ENCODE assay signal across 8 cellular contexts in the genomic region with DNA sequence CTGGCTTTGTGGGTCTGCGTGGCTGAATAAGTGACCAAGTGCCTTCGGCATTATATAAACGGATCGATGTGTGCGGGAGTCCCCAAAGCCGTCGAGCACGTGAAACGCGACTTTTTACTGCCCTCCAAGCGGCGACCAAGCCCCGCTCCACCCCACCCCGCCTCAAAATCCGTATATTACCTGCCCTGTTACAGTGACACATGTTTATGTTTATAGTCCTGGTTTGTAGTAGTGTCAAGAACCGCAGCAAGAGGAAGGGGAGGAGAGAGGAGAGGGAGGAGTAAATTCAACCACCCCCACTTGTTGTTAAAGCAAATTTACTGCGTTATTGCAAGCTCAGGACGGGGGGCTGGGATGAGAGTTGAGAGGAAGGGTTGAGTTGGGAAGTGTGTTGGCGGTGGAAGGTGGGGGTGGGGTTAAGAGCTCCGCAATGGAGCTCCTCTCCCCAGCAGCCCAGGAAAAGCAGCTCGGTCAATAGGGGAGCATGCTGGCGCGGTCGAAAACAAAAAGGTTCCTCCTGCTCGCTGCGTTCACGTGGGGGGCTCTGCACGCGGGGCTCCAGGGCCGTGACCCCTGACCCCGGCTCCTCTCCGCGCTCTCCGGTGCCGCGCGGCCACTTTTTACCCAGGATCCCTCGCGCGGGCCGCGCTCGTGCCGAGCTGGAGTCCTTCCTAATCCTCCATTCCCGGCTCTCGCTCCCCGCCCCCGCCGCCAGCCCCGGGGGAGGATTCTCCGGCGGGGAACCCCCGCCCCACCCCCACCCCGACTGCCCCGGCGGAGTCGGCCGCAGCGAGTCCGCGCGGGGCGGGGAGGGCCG. TPM values are rescaled to one million over a fixed set of nuclear protein-coding genes. Genes with fewer than 3 reads are reported as not detected.
DNase-seq lines count a peak whose midpoint lies in the region; ATAC-seq and TF ChIP-seq lines count a peak whose summit lies in the region.

A gene (minus strand): TSS at position 316 of the 817 bp plus-strand sequence. CDS start 7,860 bp downstream, outside the sequence.

- POLR2A ChIA-PET in PC-3 (lab: Charles Lee; ENCODE audit: unreplicated experiment): interaction anchor here (0.6 to 1.0 kb wide), 3 partner anchors 28 to 232 kb away, joined by 3 to 9 read pairs (median 4); no protein-coding TSS in a partner anchor
- POLR2A ChIA-PET in naive thymus-derived CD4-positive, alpha-beta T cell (lab: Charles Lee): interaction anchor here (0.6 to 2.5 kb wide), 11 partner anchors 8 to 1840 kb away, joined by 3 to 13 read pairs (median 6); a partner anchor contains a TSS

- H3K79me2 ChIP-seq in PC-3 (ENCODE audit: low read length): no peaks in the 10 kb centered on the region

- TF ChIP-seq CTCF in PC-3 (conservative IDR thresholded peaks at IDR 0.05; ENCODE audit: low read depth, low read length) (no peak), fibroblast of mammary gland (conservative IDR thresholded peaks at IDR 0.05; ENCODE audit: control insufficient read depth, insufficient read depth, low read depth, low read length) (no peak)

- peak; percentile 89 for DNase-seq in Caki2 (ENCODE audit: low read depth)
- DNase-seq in KBM-7: peak; percentile 94
- DNase-seq in PC-3: peak; percentile 65
- DNase-seq in fibroblast of mammary gland (ENCODE audit: low read depth): peak; percentile 93
- peak; percentile 31 to 72 (median 64) for DNase-seq in naive thymus-derived CD4-positive, alpha-beta T cell

- peak within 1 kb of the TSS; percentile 99 for H2AFZ ChIP-seq in PC-3 (ENCODE audit: low read length)

- H3K9ac ChIP-seq in PC-3 (ENCODE audit: low read length): peak within 1 kb of the TSS; percentile 89

- H3K4me2 ChIP-seq in PC-3 (ENCODE audit: low read length): peak within 1 kb of the TSS; percentile 99

- peaks cover 21% of the 10 kb centered on the region for H3K4me1 Mint-ChIP-seq in activated T-helper 17 cell treated with anti-CD3 and anti-CD28 coated beads, Interleukin-2, amount 50 U/mL, for 72 hours
- H3K4me1 Mint-ChIP-seq in naive thymus-derived CD4-positive, alpha-beta T cell: peaks cover 16 to 39% (median 38%) of the 10 kb centered on the region in 7 donors

- H3K9me3 ChIP-seq in PC-3 (ENCODE audit: low read length): no peaks in the 10 kb centered on the region
- no peaks in the 10 kb centered on the region for H3K9me3 ChIP-seq in naive thymus-derived CD4-positive, alpha-beta T cell (ENCODE audit: control insufficient read depth in 2 of 3, low read length in 3 of 3)

- ATAC-seq in GM21529 (IDR thresholded peaks at IDR 0.05; ENCODE audit: unreplicated experiment): peak; percentile 57
- peak; percentile 59 for ATAC-seq in PC-3
- peak; percentile 69 for ATAC-seq in activated T-helper 17 cell treated with anti-CD3 and anti-CD28 coated beads, Interleukin-2, amount 50 U/mL, for 72 hours (replicated peaks)
- ATAC-seq in naive thymus-derived CD4-positive, alpha-beta T cell: peak; percentile 73

- peaks cover 10% of the 10 kb centered on the region for H3K27me3 Mint-ChIP-seq in activated T-helper 17 cell treated with anti-CD3 and anti-CD28 coated beads, Interleukin-2, amount 50 U/mL, for 72 hours
- peaks cover 20 to 70% (median 38%) of the 10 kb centered on the region in 5 donors for H3K27me3 Mint-ChIP-seq in naive thymus-derived CD4-positive, alpha-beta T cell

- peak within 1 kb of the TSS; percentile 96 for H3K27ac Mint-ChIP-seq in activated T-helper 17 cell treated with anti-CD3 and anti-CD28 coated beads, Interleukin-2, amount 50 U/mL, for 72 hours
- H3K27ac Mint-ChIP-seq in naive thymus-derived CD4-positive, alpha-beta T cell: peak within 1 kb of the TSS; percentile 87 to 98 (median 97)

- no peaks in the 10 kb centered on the region for H4K20me1 ChIP-seq in PC-3 (ENCODE audit: low read length)

- CTCF ChIA-PET in PC-3 (lab: Charles Lee): interaction anchor here (1.1 kb wide), 1 partner anchor 28 kb away, joined by 3 read pairs; no protein-coding TSS in a partner anchor
- CTCF ChIA-PET in naive thymus-derived CD4-positive, alpha-beta T cell (lab: Charles Lee): interaction anchor here (0.6 kb wide), 1 partner anchor 368 kb away, joined by 4 read pairs; no protein-coding TSS in a partner anchor

- H3K36me3 Mint-ChIP-seq in activated T-helper 17 cell treated with anti-CD3 and anti-CD28 coated beads, Interleukin-2, amount 50 U/mL, for 72 hours (ENCODE audit: low read depth): peaks cover 7% of the 10 kb centered on the region
- H3K36me3 Mint-ChIP-seq in naive thymus-derived CD4-positive, alpha-beta T cell: peaks cover 0 to 8% (median 0%) of the 10 kb centered on the region in 5 donors

- BruUV-seq in PC-3 (replicated peaks; lab: Mats Ljungman, UMichigan): no TSS peak

- H3K36me3 ChIP-seq in PC-3 (ENCODE audit: low read depth, low read length): no peaks in the 10 kb centered on the region
- H3K36me3 ChIP-seq in naive thymus-derived CD4-positive, alpha-beta T cell (ENCODE audit: control insufficient read depth in 2 of 3, insufficient read depth in 3 of 3, low read length in 3 of 3): no peaks in the 10 kb centered on the region

- in situ Hi-C loops in Caki2 (cut with HindIII; ENCODE audit: low pct_unique_long_range_greater_than_20kb, low sequenced_read_pairs) (no loop called here), KBM-7 (cut with MboI; ENCODE audit: low pct_unique_long_range_greater_than_20kb, low sequenced_read_pairs) (no loop called here)

- peaks cover 18% of the 10 kb centered on the region for H3K4me1 ChIP-seq in PC-3 (ENCODE audit: insufficient read depth, low read length)
- H3K4me1 ChIP-seq in naive thymus-derived CD4-positive, alpha-beta T cell (ENCODE audit: control insufficient read depth in 2 of 2, insufficient read depth in 2 of 2, low read length in 2 of 2): peaks cover 4 to 17% of the 10 kb centered on the region in 2 donors

- H3K9me3 Mint-ChIP-seq in activated T-helper 17 cell treated with anti-CD3 and anti-CD28 coated beads, Interleukin-2, amount 50 U/mL, for 72 hours: no peaks in the 10 kb centered on the region
- H3K9me3 Mint-ChIP-seq in naive thymus-derived CD4-positive, alpha-beta T cell: no peaks in the 10 kb centered on the region

- no peaks in the 10 kb centered on the region for H3F3A ChIP-seq in PC-3 (ENCODE audit: low read length, unreplicated experiment)

- H3K4me3 ChIP-seq in PC-3 (ENCODE audit: low read length) (peak within 1 kb of the TSS; percentile 81), fibroblast of mammary gland (ENCODE audit: control insufficient read depth, low read depth, low read length) (peak within 1 kb of the TSS; percentile 76)
- peak within 1 kb of the TSS; percentile 79 for H3K4me3 ChIP-seq in naive thymus-derived CD4-positive, alpha-beta T cell (ENCODE audit: low read length)

- H3K9me2 ChIP-seq in PC-3 (replicated peaks; ENCODE audit: low read length): no peaks in the 10 kb centered on the region

- H3K27me3 ChIP-seq in PC-3 (ENCODE audit: low read length): no peaks in the 10 kb centered on the region
- peaks cover 4 to 6% of the 10 kb centered on the region in 2 donors for H3K27me3 ChIP-seq in naive thymus-derived CD4-positive, alpha-beta T cell (ENCODE audit: control insufficient read depth in 2 of 2, insufficient read depth in 2 of 2, low read length in 2 of 2)

- H3K4me3 Mint-ChIP-seq in activated T-helper 17 cell treated with anti-CD3 and anti-CD28 coated beads, Interleukin-2, amount 50 U/mL, for 72 hours: peak within 1 kb of the TSS; percentile 96
- peak within 1 kb of the TSS; percentile 85 to 99 (median 96) for H3K4me3 Mint-ChIP-seq in naive thymus-derived CD4-positive, alpha-beta T cell

- intact Hi-C loops in PC-3 (cut with micrococcal nuclease): loop anchor here (10.0 kb wide), 2 partner anchors 199 to 361 kb away; no protein-coding TSS in a partner anchor
- intact Hi-C loops in naive thymus-derived CD4-positive, alpha-beta T cell (cut with micrococcal nuclease): loop anchor here (1.0 to 10.0 kb wide), 7 partner anchors 8 to 1129 kb away; a partner anchor contains a TSS

- H3K27ac ChIP-seq in PC-3 (ENCODE audit: low read length) (peak within 1 kb of the TSS; percentile 81), temporal lobe (ENCODE audit: low read depth, low read length) (peak within 1 kb of the TSS; percentile 92)
- H3K27ac ChIP-seq in naive thymus-derived CD4-positive, alpha-beta T cell (ENCODE audit: low read depth, low read length): peak within 1 kb of the TSS; percentile 68

RNA-seq across cellular contexts. Expression of the gene that starts here (rescaled TPM):
- total RNA-seq in Caki2 (2014; rRNA removed; shearing (Covaris generic); ENCODE audit: low replicate concordance): 5.0 and 9.0 TPM in 2 replicates
- total RNA-seq in PC-3 (2014; rRNA removed): 0.17 and 0.26 TPM in 2 replicates
- under 1 TPM; 0.06 to 0.95 TPM for total RNA-seq in activated T-helper 17 cell treated with anti-CD3 and anti-CD28 coated beads, Interleukin-2, amount 50 U/mL, for 72 hours
- total RNA-seq in naive thymus-derived CD4-positive, alpha-beta T cell: under 1 TPM in 4 of 5 experiments, not detected in 1; 0.17 to 0.45 (median 0.28) TPM
- under 1 TPM in 1 of 2 donors, not detected in 1; 0.38 TPM for polyA plus RNA-seq in naive thymus-derived CD4-positive, alpha-beta T cell
- total RNA-seq in temporal lobe: 6.9 TPM

Comparison
In these comparisons a context has a peak if more than half of its experiments do, and no peak if none do; other contexts are left out.
1. Peak in every context shown above with its lines: DNase-seq, ATAC-seq, H3K4me3 ChIP-seq and H3K27ac ChIP-seq.
2. Peak in DNase-seq, ATAC-seq, H3K4me3 ChIP-seq, H3K27ac ChIP-seq, H3K9ac ChIP-seq and H3K4me2 ChIP-seq in PC-3; RNA of the gene not detected or under 1 TPM.
3. Peak in ATAC-seq in activated T-helper 17 cell treated with anti-CD3 and anti-CD28 coated beads, Interleukin-2, amount 50 U/mL, for 72 hours; RNA of the gene not detected or under 1 TPM.
4. Peak in DNase-seq, ATAC-seq, H3K4me3 ChIP-seq and H3K27ac ChIP-seq in naive thymus-derived CD4-positive, alpha-beta T cell; RNA of the gene not detected or under 1 TPM.